7 cellular contexts compared by ENCODE assay signal in genomic region chr1:155640367-155640766, GRCh38.
"Had no signal": no experiment of that assay in that cellular context is flagged by ENCODE, and none has a peak within 500 bp of the region (broad histone marks: within the 10 kb centered on the region; RNA-seq: fewer than 3 reads in every experiment).

No MANE protein-coding gene starts in this region.

- H2AFZ ChIP-seq: GM23338 had no signal

- FAIRE-seq: H1, H54, HTR-8/SVneo had no signal

- H3K4me3 ChIP-seq: GM23338 had no signal

- DNase-seq: H9, HCEC 1CT, KG1 had no signal

- ATAC-seq: GM23338 had no signal

- H3K4me2 ChIP-seq: GM23338 had no signal
